Comparison of ENCODE assay signal across 28 cellular contexts in the genomic region with DNA sequence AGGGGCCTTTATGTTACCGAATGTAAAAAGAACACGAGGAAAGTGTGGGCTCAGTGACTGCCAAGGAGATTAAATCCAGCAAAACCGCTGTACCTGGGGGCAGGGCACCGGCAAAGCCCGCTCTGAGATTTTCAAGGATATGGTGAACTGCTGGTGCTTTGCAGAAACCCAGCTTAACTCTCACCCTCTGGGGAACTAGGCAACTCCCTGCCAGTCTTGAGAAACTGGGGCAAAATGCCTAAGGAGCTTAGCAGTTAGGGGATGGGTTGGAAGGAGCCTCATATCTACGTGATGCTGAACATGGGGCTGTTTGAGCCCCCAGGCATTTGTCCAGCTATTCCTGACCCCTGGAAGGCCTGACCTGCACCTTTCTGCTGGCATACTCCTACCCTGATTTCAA.
"Had no signal": no experiment of that assay in that cellular context is flagged by ENCODE, and none has a peak within 500 bp of the region (broad histone marks: within the 10 kb centered on the region; RNA-seq: fewer than 3 reads in every experiment).

No MANE protein-coding gene starts in this region.

- H3K4me1 Mint-ChIP-seq: activated CD4-positive, alpha-beta T cell treated with anti-CD3 and anti-CD28 coated beads, Interleukin-2, amount 10 ng/mL, durations not matched to agents 24 days and 14 days had no signal

- H3K36me3 ChIP-seq: adrenal gland, breast epithelium, MG63, SJCRH30 had no signal

- H3K27ac ChIP-seq: adrenal gland, body of pancreas, breast epithelium, SJCRH30, SK-N-MC had no signal

- H3K27ac Mint-ChIP-seq: activated CD4-positive, alpha-beta T cell treated with anti-CD3 and anti-CD28 coated beads, Interleukin-2, amount 10 ng/mL, durations not matched to agents 24 days and 14 days; activated naive CD4-positive, alpha-beta T cell treated with anti-CD3 and anti-CD28 coated beads for 36 hours; activated naive CD4-positive, alpha-beta T cell treated with anti-CD3 and anti-CD28 coated beads, Interleukin-2, amount 50 U/mL, for 72 hours; activated T-helper 1 cell treated with anti-CD3 and anti-CD28 coated beads, Interleukin-12 subunit alpha, Interleukin-12 subunit beta, Interleukin-2, Interleukin-4 antibody, amounts not matched to agents 30 ng/mL and 10 ng/mL and 1 ng/mL, durations not matched to agents 14 hours and 24 hours and 36 hours had no signal

- H3K4me3 ChIP-seq: adrenal gland, body of pancreas, breast epithelium, MG63, SJCRH30, SK-N-MC had no signal

- ATAC-seq: activated naive CD4-positive, alpha-beta T cell treated with anti-CD3 and anti-CD28 coated beads, Interleukin-2, amount 50 U/mL, for 72 hours; activated T-cell treated with anti-CD3 and anti-CD28 coated beads, Interleukin-2, amount 50 U/mL, for 4 hours; body of pancreas; Panc1 had no signal

- H3K9me3 ChIP-seq: adrenal gland, body of pancreas had no signal

- H3K27me3 ChIP-seq: adrenal gland, body of pancreas, breast epithelium, MG63 had no signal

- H3K27me3 Mint-ChIP-seq: activated CD4-positive, alpha-beta T cell treated with anti-CD3 and anti-CD28 coated beads, Interleukin-2, amount 10 ng/mL, durations not matched to agents 24 days and 14 days had no signal

- DNase-seq: activated CD4-positive, alpha-beta T cell treated with anti-CD3 and anti-CD28 coated beads, Interleukin-2, amount 10 ng/mL, durations not matched to agents 24 days and 14 days; activated CD4-positive, alpha-beta T cell treated with anti-CD3 and anti-CD28 coated beads, Interleukin-2, amount 50 U/mL, for 48 hours; activated CD8-positive, alpha-beta memory T cell treated with anti-CD3 and anti-CD28 coated beads, Interleukin-2, amount 50 U/mL, for 4 hours; activated gamma-delta T cell treated with Interleukin-2 at 50 U/mL for 16 hours; activated naive CD4-positive, alpha-beta T cell treated with anti-CD3 and anti-CD28 coated beads for 36 hours; activated T-cell treated with anti-CD3 and anti-CD28 coated beads for 4 hours; activated T-cell treated with anti-CD3 and anti-CD28 coated beads, Interleukin-2, amount 50 U/mL, for 4 hours; adrenal gland; body of pancreas; Kasumi-1; KG1; MG63; NCI-H1048; NCI-H1105 treated with DMSO at 0.1 percent for 48 hours; NCI-H1436 treated with DMSO at 0.1 percent for 48 hours; NCI-H1694 treated with DMSO at 0.1 percent for 48 hours; NCI-H2029; NCI-H345; NCI-H526 treated with DMSO at 0.1 percent for 48 hours; NCI-H774; SHP77; SJCRH30; T1000 had no signal

- H3K4me1 ChIP-seq: adrenal gland, breast epithelium, SJCRH30 had no signal

- H3K4me3 Mint-ChIP-seq: activated CD4-positive, alpha-beta T cell treated with anti-CD3 and anti-CD28 coated beads, Interleukin-2, amount 10 ng/mL, durations not matched to agents 24 days and 14 days; activated naive CD4-positive, alpha-beta T cell treated with anti-CD3 and anti-CD28 coated beads for 36 hours; activated T-cell treated with anti-CD3 and anti-CD28 coated beads, Interleukin-2, amount 50 U/mL, for 4 hours; activated T-helper 1 cell treated with anti-CD3 and anti-CD28 coated beads, Interleukin-12 subunit alpha, Interleukin-12 subunit beta, Interleukin-2, Interleukin-4 antibody, amounts not matched to agents 30 ng/mL and 10 ng/mL and 1 ng/mL, durations not matched to agents 14 hours and 24 hours and 36 hours had no signal
